1 cellular context compared by ENCODE assay signal in genomic region chr17:32516940-32517711, GRCh38.
TF ChIP-seq lines count a peak whose summit lies in the region.

No MANE protein-coding gene starts in this region.

TF ChIP-seq in GM12878, 131 proteins besides CTCF, POLR2A, EP300 and RAD21 (continued from another document and continues in another):
- TF ChIP-seq E2F8 (IDR thresholded peaks at IDR 0.05; ENCODE audit: low read depth, partially characterized antibody) (peak; percentile 54), RB1 (IDR thresholded peaks at IDR 0.05; ENCODE audit: borderline replicate concordance) (no peak), MXI1 (IDR thresholded peaks at IDR 0.05; ENCODE audit: low read depth, low read length) (peak; percentile 61), NFXL1 (IDR thresholded peaks at IDR 0.05; ENCODE audit: borderline replicate concordance) (no peak), BCL3 (IDR thresholded peaks at IDR 0.05; ENCODE audit: borderline replicate concordance, insufficient read depth, low read depth, low read length, poor library complexity, severe bottlenecking) (no peak), YBX1 (IDR thresholded peaks at IDR 0.05) (no peak), CHD1 (IDR thresholded peaks at IDR 0.05; ENCODE audit: low read depth, low read length) (no peak), ETV6 (conservative IDR thresholded peaks at IDR 0.05 in 1 of 2, IDR thresholded peaks at IDR 0.05 in 1 of 2; ENCODE audit: borderline replicate concordance in 1 of 2, low read depth in 1 of 2) (peak in 1 of 2 experiments; percentile 51; a peak in 1 of 4 replicates), IRF4 (IDR thresholded peaks at IDR 0.05; ENCODE audit: low read depth, low read length) (0 out of 2 replicates have a peak, but pooled peaks have one; percentile 29), CHD2 (IDR thresholded peaks at IDR 0.05; ENCODE audit: borderline replicate concordance, low read depth, low read length) (no peak), GABPA (IDR thresholded peaks at IDR 0.05; ENCODE audit: low read depth) (no peak), SMARCA5 (IDR thresholded peaks at IDR 0.05) (no peak), MTA2 (IDR thresholded peaks at IDR 0.05; ENCODE audit: low read depth) (peak; percentile 50; the same call in 1 of the 2 replicates), E2F4 (IDR thresholded peaks at IDR 0.05; ENCODE audit: low read depth, low read length) (no peak), RAD51 (IDR thresholded peaks at IDR 0.05) (peak; percentile 42; the same call in 1 of the 2 replicates), CUX1 (IDR thresholded peaks at IDR 0.05; ENCODE audit: insufficient replicate concordance, low read depth, low read length) (no peak), FOXM1 (IDR thresholded peaks at IDR 0.05; ENCODE audit: low read depth, low read length) (peak; percentile 45; the same call in 1 of the 2 replicates), NFIC (IDR thresholded peaks at IDR 0.05; ENCODE audit: low read depth, low read length) (no peak), BACH1 (IDR thresholded peaks at IDR 0.05; ENCODE audit: borderline replicate concordance) (no peak), RCOR1 (conservative IDR thresholded peaks at IDR 0.05; ENCODE audit: low read depth, low read length) (no peak), HCFC1 (IDR thresholded peaks at IDR 0.05; ENCODE audit: low read length) (no peak), USF1 (IDR thresholded peaks at IDR 0.05; ENCODE audit: borderline replicate concordance, extremely low read length, insufficient read depth, low read depth, low read length) (no peak), YY1 (IDR thresholded peaks at IDR 0.05; ENCODE audit: low read depth, low read length) (peak; percentile 35; the same call in 1 of the 2 replicates), ATF2 (IDR thresholded peaks at IDR 0.05; ENCODE audit: low read length) (no peak), ZNF687 (IDR thresholded peaks at IDR 0.05) (peak; percentile 86), STAT3 (IDR thresholded peaks at IDR 0.05; ENCODE audit: low read depth, low read length) (no peak), SMC3 (IDR thresholded peaks at IDR 0.05; ENCODE audit: borderline replicate concordance, low read length) (peak; percentile 15; the same call in 1 of the 2 replicates), SREBF1 (IDR thresholded peaks at IDR 0.05; ENCODE audit: low read length) (no peak), EZH2 (IDR thresholded peaks at IDR 0.05; ENCODE audit: borderline replicate concordance, control insufficient read depth, low read depth, low read length) (no peak), PRDM15 (CRISPR knock-in tag; IDR thresholded peaks at IDR 0.05) (no peak), STAT1 (conservative IDR thresholded peaks at IDR 0.05) (no peak), ZBTB33 (IDR thresholded peaks at IDR 0.05) (no peak), MAX (IDR thresholded peaks at IDR 0.05; ENCODE audit: low read depth, low read length) (no peak)
